2 cellular contexts compared by ENCODE assay signal in the genomic region with DNA sequence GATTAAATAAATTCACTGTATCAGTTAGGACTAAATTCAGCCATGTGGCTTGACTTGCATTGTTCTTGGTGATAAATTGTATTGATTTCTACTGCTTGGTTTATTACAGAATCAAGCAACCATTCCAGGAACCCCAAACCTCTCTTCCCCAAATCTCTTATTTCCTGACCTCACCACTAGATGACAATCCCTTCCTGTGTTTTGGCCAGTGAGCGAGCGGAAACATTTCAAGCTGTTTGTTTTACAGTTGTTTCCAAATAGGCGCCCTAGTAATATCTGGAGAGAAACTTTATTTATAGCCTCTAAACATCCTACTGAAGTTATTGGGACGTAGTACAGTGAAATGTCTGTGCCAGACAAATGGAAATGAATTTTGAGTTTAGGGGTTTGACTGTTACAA.
TF ChIP-seq lines count a peak whose summit lies in the region.

No MANE protein-coding gene starts in this region.

TF ChIP-seq in HCT116, 20 proteins besides CTCF, POLR2A, EP300 and RAD21:
- TF ChIP-seq ZNF274 (IDR thresholded peaks at IDR 0.05; ENCODE audit: low read depth, low read length) (no peak), SP1 (IDR thresholded peaks at IDR 0.05; ENCODE audit: low read depth) (no peak), TCF7L2 (IDR thresholded peaks at IDR 0.05; ENCODE audit: borderline replicate concordance, extremely low read depth, insufficient read depth, insufficient read length) (no peak), EZH2phosphoT487 (IDR thresholded peaks at IDR 0.05; ENCODE audit: borderline replicate concordance) (no peak), SRF (IDR thresholded peaks at IDR 0.05; ENCODE audit: low read depth) (no peak), JUND (IDR thresholded peaks at IDR 0.05) (no peak)
- TF ChIP-seq, protein P1, sequence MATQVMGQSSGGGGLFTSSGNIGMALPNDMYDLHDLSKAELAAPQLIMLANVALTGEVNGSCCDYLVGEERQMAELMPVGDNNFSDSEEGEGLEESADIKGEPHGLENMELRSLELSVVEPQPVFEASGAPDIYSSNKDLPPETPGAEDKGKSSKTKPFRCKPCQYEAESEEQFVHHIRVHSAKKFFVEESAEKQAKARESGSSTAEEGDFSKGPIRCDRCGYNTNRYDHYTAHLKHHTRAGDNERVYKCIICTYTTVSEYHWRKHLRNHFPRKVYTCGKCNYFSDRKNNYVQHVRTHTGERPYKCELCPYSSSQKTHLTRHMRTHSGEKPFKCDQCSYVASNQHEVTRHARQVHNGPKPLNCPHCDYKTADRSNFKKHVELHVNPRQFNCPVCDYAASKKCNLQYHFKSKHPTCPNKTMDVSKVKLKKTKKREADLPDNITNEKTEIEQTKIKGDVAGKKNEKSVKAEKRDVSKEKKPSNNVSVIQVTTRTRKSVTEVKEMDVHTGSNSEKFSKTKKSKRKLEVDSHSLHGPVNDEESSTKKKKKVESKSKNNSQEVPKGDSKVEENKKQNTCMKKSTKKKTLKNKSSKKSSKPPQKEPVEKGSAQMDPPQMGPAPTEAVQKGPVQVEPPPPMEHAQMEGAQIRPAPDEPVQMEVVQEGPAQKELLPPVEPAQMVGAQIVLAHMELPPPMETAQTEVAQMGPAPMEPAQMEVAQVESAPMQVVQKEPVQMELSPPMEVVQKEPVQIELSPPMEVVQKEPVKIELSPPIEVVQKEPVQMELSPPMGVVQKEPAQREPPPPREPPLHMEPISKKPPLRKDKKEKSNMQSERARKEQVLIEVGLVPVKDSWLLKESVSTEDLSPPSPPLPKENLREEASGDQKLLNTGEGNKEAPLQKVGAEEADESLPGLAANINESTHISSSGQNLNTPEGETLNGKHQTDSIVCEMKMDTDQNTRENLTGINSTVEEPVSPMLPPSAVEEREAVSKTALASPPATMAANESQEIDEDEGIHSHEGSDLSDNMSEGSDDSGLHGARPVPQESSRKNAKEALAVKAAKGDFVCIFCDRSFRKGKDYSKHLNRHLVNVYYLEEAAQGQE (IDR thresholded peaks at IDR 0.05; ENCODE audit: low read depth): no peak
- TF ChIP-seq, protein P2, sequence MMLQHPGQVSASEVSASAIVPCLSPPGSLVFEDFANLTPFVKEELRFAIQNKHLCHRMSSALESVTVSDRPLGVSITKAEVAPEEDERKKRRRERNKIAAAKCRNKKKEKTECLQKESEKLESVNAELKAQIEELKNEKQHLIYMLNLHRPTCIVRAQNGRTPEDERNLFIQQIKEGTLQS (IDR thresholded peaks at IDR 0.05): no peak
- TF ChIP-seq, protein P3, sequence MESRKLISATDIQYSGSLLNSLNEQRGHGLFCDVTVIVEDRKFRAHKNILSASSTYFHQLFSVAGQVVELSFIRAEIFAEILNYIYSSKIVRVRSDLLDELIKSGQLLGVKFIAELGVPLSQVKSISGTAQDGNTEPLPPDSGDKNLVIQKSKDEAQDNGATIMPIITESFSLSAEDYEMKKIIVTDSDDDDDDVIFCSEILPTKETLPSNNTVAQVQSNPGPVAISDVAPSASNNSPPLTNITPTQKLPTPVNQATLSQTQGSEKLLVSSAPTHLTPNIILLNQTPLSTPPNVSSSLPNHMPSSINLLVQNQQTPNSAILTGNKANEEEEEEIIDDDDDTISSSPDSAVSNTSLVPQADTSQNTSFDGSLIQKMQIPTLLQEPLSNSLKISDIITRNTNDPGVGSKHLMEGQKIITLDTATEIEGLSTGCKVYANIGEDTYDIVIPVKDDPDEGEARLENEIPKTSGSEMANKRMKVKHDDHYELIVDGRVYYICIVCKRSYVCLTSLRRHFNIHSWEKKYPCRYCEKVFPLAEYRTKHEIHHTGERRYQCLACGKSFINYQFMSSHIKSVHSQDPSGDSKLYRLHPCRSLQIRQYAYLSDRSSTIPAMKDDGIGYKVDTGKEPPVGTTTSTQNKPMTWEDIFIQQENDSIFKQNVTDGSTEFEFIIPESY (IDR thresholded peaks at IDR 0.05; ENCODE audit: extremely low read depth, insufficient replicate concordance, low read length): no peak

TF ChIP-seq in GM12878, 131 proteins besides CTCF, POLR2A, EP300 and RAD21:
- TF ChIP-seq RFX5 (IDR thresholded peaks at IDR 0.05; ENCODE audit: low read depth, low read length): no peak
- TF ChIP-seq, protein P4, sequence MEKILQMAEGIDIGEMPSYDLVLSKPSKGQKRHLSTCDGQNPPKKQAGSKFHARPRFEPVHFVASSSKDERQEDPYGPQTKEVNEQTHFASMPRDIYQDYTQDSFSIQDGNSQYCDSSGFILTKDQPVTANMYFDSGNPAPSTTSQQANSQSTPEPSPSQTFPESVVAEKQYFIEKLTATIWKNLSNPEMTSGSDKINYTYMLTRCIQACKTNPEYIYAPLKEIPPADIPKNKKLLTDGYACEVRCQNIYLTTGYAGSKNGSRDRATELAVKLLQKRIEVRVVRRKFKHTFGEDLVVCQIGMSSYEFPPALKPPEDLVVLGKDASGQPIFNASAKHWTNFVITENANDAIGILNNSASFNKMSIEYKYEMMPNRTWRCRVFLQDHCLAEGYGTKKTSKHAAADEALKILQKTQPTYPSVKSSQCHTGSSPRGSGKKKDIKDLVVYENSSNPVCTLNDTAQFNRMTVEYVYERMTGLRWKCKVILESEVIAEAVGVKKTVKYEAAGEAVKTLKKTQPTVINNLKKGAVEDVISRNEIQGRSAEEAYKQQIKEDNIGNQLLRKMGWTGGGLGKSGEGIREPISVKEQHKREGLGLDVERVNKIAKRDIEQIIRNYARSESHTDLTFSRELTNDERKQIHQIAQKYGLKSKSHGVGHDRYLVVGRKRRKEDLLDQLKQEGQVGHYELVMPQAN (conservative IDR thresholded peaks at IDR 0.05): no peak
- no peak for TF ChIP-seq CBX5 (IDR thresholded peaks at IDR 0.05; ENCODE audit: low read depth)
- TF ChIP-seq, protein P5, sequence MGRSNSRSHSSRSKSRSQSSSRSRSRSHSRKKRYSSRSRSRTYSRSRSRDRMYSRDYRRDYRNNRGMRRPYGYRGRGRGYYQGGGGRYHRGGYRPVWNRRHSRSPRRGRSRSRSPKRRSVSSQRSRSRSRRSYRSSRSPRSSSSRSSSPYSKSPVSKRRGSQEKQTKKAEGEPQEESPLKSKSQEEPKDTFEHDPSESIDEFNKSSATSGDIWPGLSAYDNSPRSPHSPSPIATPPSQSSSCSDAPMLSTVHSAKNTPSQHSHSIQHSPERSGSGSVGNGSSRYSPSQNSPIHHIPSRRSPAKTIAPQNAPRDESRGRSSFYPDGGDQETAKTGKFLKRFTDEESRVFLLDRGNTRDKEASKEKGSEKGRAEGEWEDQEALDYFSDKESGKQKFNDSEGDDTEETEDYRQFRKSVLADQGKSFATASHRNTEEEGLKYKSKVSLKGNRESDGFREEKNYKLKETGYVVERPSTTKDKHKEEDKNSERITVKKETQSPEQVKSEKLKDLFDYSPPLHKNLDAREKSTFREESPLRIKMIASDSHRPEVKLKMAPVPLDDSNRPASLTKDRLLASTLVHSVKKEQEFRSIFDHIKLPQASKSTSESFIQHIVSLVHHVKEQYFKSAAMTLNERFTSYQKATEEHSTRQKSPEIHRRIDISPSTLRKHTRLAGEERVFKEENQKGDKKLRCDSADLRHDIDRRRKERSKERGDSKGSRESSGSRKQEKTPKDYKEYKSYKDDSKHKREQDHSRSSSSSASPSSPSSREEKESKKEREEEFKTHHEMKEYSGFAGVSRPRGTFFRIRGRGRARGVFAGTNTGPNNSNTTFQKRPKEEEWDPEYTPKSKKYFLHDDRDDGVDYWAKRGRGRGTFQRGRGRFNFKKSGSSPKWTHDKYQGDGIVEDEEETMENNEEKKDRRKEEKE (IDR thresholded peaks at IDR 0.05): no peak
- no peak for TF ChIP-seq MEF2B (IDR thresholded peaks at IDR 0.05; ENCODE audit: partially characterized antibody, poor library complexity, severe bottlenecking)
- TF ChIP-seq EZH2 (IDR thresholded peaks at IDR 0.05; ENCODE audit: borderline replicate concordance, control insufficient read depth, low read depth, low read length): no peak
- TF ChIP-seq, protein P6, sequence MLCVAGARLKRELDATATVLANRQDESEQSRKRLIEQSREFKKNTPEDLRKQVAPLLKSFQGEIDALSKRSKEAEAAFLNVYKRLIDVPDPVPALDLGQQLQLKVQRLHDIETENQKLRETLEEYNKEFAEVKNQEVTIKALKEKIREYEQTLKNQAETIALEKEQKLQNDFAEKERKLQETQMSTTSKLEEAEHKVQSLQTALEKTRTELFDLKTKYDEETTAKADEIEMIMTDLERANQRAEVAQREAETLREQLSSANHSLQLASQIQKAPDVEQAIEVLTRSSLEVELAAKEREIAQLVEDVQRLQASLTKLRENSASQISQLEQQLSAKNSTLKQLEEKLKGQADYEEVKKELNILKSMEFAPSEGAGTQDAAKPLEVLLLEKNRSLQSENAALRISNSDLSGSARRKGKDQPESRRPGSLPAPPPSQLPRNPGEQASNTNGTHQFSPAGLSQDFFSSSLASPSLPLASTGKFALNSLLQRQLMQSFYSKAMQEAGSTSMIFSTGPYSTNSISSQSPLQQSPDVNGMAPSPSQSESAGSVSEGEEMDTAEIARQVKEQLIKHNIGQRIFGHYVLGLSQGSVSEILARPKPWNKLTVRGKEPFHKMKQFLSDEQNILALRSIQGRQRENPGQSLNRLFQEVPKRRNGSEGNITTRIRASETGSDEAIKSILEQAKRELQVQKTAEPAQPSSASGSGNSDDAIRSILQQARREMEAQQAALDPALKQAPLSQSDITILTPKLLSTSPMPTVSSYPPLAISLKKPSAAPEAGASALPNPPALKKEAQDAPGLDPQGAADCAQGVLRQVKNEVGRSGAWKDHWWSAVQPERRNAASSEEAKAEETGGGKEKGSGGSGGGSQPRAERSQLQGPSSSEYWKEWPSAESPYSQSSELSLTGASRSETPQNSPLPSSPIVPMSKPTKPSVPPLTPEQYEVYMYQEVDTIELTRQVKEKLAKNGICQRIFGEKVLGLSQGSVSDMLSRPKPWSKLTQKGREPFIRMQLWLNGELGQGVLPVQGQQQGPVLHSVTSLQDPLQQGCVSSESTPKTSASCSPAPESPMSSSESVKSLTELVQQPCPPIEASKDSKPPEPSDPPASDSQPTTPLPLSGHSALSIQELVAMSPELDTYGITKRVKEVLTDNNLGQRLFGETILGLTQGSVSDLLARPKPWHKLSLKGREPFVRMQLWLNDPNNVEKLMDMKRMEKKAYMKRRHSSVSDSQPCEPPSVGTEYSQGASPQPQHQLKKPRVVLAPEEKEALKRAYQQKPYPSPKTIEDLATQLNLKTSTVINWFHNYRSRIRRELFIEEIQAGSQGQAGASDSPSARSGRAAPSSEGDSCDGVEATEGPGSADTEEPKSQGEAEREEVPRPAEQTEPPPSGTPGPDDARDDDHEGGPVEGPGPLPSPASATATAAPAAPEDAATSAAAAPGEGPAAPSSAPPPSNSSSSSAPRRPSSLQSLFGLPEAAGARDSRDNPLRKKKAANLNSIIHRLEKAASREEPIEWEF (IDR thresholded peaks at IDR 0.05; ENCODE audit: insufficient replicate concordance, low read depth, low read length): no peak
- no peak for TF ChIP-seq TCF12 (IDR thresholded peaks at IDR 0.05; ENCODE audit: low read depth, low read length)
- no peak for TF ChIP-seq ZZZ3 (IDR thresholded peaks at IDR 0.05; ENCODE audit: control insufficient read depth, insufficient read length, low read depth)
- TF ChIP-seq RCOR1 (conservative IDR thresholded peaks at IDR 0.05; ENCODE audit: low read depth, low read length): no peak
- no peak for TF ChIP-seq MYC (IDR thresholded peaks at IDR 0.05; ENCODE audit: insufficient read depth, insufficient read length, insufficient replicate concordance, low read length, severe bottlenecking)
- no peak for TF ChIP-seq YY1 (IDR thresholded peaks at IDR 0.05; ENCODE audit: low read depth, low read length)
- TF ChIP-seq YBX1 (IDR thresholded peaks at IDR 0.05): no peak
- TF ChIP-seq, protein P7, sequence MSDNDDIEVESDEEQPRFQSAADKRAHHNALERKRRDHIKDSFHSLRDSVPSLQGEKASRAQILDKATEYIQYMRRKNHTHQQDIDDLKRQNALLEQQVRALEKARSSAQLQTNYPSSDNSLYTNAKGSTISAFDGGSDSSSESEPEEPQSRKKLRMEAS (IDR thresholded peaks at IDR 0.05; ENCODE audit: low read depth, low read length): no peak
- TF ChIP-seq CREB1 (IDR thresholded peaks at IDR 0.05; ENCODE audit: low read depth): no peak
- TF ChIP-seq NRF1 (conservative IDR thresholded peaks at IDR 0.05; ENCODE audit: low read depth, low read length): no peak
- no peak for TF ChIP-seq RELA (IDR thresholded peaks at IDR 0.05; ENCODE audit: borderline replicate concordance, partially characterized antibody)
- TF ChIP-seq MTA3 (IDR thresholded peaks at IDR 0.05; ENCODE audit: borderline replicate concordance, low read length): no peak
